Comparison of ENCODE assay signal across 17 cellular contexts in the genomic region with DNA sequence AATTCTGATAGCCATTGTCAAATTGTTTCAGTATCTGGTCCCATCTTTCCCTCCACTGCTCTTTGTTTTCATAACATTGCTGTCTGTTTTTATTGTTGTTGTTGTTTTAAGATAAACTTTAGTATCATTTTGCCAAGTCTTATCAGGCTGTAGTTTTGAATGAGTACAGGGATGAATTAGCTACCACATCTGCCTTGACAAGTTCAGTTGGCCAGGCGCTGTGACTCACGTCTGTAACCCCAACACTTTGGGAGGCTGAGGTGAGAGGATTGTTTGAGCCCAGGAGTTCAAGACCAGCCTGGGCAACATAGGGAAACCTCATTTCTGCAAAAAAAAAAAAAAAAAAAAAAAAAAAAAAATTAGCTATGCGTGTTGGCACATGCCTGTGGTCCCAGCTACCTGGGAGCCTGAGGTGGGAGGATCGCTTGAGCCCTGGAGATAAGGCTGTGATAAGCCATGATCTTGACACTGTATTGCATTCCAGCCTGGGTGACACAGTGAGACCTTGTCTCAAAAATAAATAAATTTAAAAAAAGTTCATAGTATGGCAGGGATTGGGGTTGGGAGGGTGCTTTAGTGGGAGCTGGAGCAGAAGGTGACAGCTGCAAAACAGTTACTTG. TPM values are rescaled to one million over a fixed set of nuclear protein-coding genes. Genes with fewer than 3 reads are reported as not detected.
A peak's percentile ranks its signal among the peaks of the same experiment; 100 is the strongest.
DNase-seq lines count a peak whose midpoint lies in the region; ATAC-seq and TF ChIP-seq lines count a peak whose summit lies in the region.
"Had no signal": no experiment of that assay in that cellular context is flagged by ENCODE, and none has a peak within 500 bp of the region (broad histone marks: within the 10 kb centered on the region; RNA-seq: fewer than 3 reads in every experiment).

No MANE protein-coding gene starts in this region.

- H3K4me3 Mint-ChIP-seq in activated T-cell treated with anti-CD3 and anti-CD28 coated beads, Interleukin-2, amount 50 U/mL, for 72 hours: peak overlapping the region in 1 of 2 donors; percentile 65
- H3K4me3 Mint-ChIP-seq in CD4-positive, alpha-beta memory T cell: peak overlapping the region in 2 of 8 donors; percentile 25 to 50
- no peak overlapping the region for H3K4me3 Mint-ChIP-seq in activated T-helper 1 cell treated with anti-CD3 and anti-CD28 coated beads, Interleukin-12 subunit alpha, Interleukin-12 subunit beta, Interleukin-2, Interleukin-4 antibody, amounts not matched to agents 30 ng/mL and 10 ng/mL and 1 ng/mL, durations not matched to agents 14 hours and 24 hours and 36 hours
- no peak overlapping the region for H3K4me3 Mint-ChIP-seq in mesothelial cell of epicardium

- H3K27me3 ChIP-seq in CD4-positive, alpha-beta memory T cell (ENCODE audit: insufficient read depth, low read length): no peaks in the 10 kb centered on the region
- H3K27me3 ChIP-seq: MG63 had no signal

- no peak overlapping the region for H3K27ac ChIP-seq in CD4-positive, alpha-beta memory T cell (ENCODE audit: low read depth, low read length)
- no peak overlapping the region for H3K27ac ChIP-seq in caudate nucleus (ENCODE audit: low read depth, low read length)
- H3K27ac ChIP-seq: A549 had no signal

- TF ChIP-seq CTCF in mesothelial cell of epicardium (IDR thresholded peaks at IDR 0.05; ENCODE audit: unreplicated experiment): no peak

- H3K4me3 ChIP-seq in CD4-positive, alpha-beta memory T cell (ENCODE audit: low read length in 2 of 2): no peak overlapping the region
- H3K4me3 ChIP-seq: A549, MG63 had no signal

- no peak for DNase-seq in activated T-cell treated with anti-CD3 and anti-CD28 coated beads, Interleukin-2, amount 50 U/mL, for 72 hours
- no peak for DNase-seq in activated T-cell treated with anti-CD3 and anti-CD28 coated beads, Interleukin-2, amount 50 U/mL, for 48 hours
- no peak for DNase-seq in CD4-positive, alpha-beta memory T cell
- DNase-seq in activated T-helper 1 cell treated with anti-CD3 and anti-CD28 coated beads, Interleukin-12 subunit alpha, Interleukin-12 subunit beta, Interleukin-2, Interleukin-4 antibody, amounts not matched to agents 30 ng/mL and 10 ng/mL and 1 ng/mL, durations not matched to agents 14 hours and 24 hours and 36 hours (ENCODE audit: low spot score): no peak
- DNase-seq in mesothelial cell of epicardium (ENCODE audit: low spot score in 2 of 2, unreplicated experiment in 2 of 2) (no peak), caudate nucleus (lab: John Stamatoyannopoulos, UW) (no peak)
- DNase-seq: H7, MG63, NCI-H1105, NCI-H187, NCI-H510A, NCI-H82 had no signal

- H3K9me3 Mint-ChIP-seq in activated T-cell treated with anti-CD3 and anti-CD28 coated beads, Interleukin-2, amount 50 U/mL, for 72 hours: peaks cover 3 to 7% of the 10 kb centered on the region in 2 donors
- H3K9me3 Mint-ChIP-seq in CD4-positive, alpha-beta memory T cell: peaks cover 0 to 11% (median 6%) of the 10 kb centered on the region in 8 donors
- H3K9me3 Mint-ChIP-seq in activated T-helper 1 cell treated with anti-CD3 and anti-CD28 coated beads, Interleukin-12 subunit alpha, Interleukin-12 subunit beta, Interleukin-2, Interleukin-4 antibody, amounts not matched to agents 30 ng/mL and 10 ng/mL and 1 ng/mL, durations not matched to agents 14 hours and 24 hours and 36 hours: peaks cover 7% of the 10 kb centered on the region
- H3K9me3 Mint-ChIP-seq in mesothelial cell of epicardium: peaks cover 14% of the 10 kb centered on the region

- peaks cover 39% of the 10 kb centered on the region for H3K4me1 ChIP-seq in CD4-positive, alpha-beta memory T cell (ENCODE audit: insufficient read depth, low read length)
- H3K4me1 ChIP-seq: A549 had no signal

- peak; percentile 38 to 40 for ATAC-seq in activated T-cell treated with anti-CD3 and anti-CD28 coated beads, Interleukin-2, amount 50 U/mL, for 72 hours (replicated peaks in 1 of 2)
- no peak for ATAC-seq in GM19397 (IDR thresholded peaks at IDR 0.05; ENCODE audit: unreplicated experiment)
- ATAC-seq in HG03097 (IDR thresholded peaks at IDR 0.05; ENCODE audit: low FRiP score, unreplicated experiment): no peak
- ATAC-seq: A549, HepG2, Right ventricle myocardium inferior had no signal

- intact Hi-C loops in CD4-positive, alpha-beta memory T cell (cut with micrococcal nuclease): no loop called here
- intact Hi-C loops in activated T-helper 1 cell treated with anti-CD3 and anti-CD28 coated beads, Interleukin-12 subunit alpha, Interleukin-12 subunit beta, Interleukin-2, Interleukin-4 antibody, amounts not matched to agents 30 ng/mL and 10 ng/mL and 1 ng/mL, durations not matched to agents 14 hours and 24 hours and 36 hours (cut with micrococcal nuclease): loop anchor here (1.0 kb wide), 1 partner anchor 8 kb away; a partner anchor contains a TSS

- CTCF ChIA-PET in CD4-positive, alpha-beta memory T cell (lab: Charles Lee; ENCODE audit: partially characterized antibody): interaction anchor here (1.2 to 9.2 kb wide), 6 partner anchors 9 to 172 kb away, joined by 4 to 122 read pairs (median 30); a partner anchor contains a TSS

- no peaks in the 10 kb centered on the region for H3K9me3 ChIP-seq in CD4-positive, alpha-beta memory T cell (ENCODE audit: control insufficient read depth in 1 of 2, low read length in 2 of 2)

- H3K4me1 Mint-ChIP-seq in activated T-cell treated with anti-CD3 and anti-CD28 coated beads, Interleukin-2, amount 50 U/mL, for 72 hours (ENCODE audit: low read depth): peaks cover 39% of the 10 kb centered on the region
- peaks cover 30 to 47% (median 39%) of the 10 kb centered on the region in 4 donors for H3K4me1 Mint-ChIP-seq in CD4-positive, alpha-beta memory T cell
- peaks cover 44% of the 10 kb centered on the region for H3K4me1 Mint-ChIP-seq in activated T-helper 1 cell treated with anti-CD3 and anti-CD28 coated beads, Interleukin-12 subunit alpha, Interleukin-12 subunit beta, Interleukin-2, Interleukin-4 antibody, amounts not matched to agents 30 ng/mL and 10 ng/mL and 1 ng/mL, durations not matched to agents 14 hours and 24 hours and 36 hours (ENCODE audit: low read depth)
- H3K4me1 Mint-ChIP-seq in mesothelial cell of epicardium: peaks cover 15% of the 10 kb centered on the region

- no peaks in the 10 kb centered on the region for H3K36me3 ChIP-seq in CD4-positive, alpha-beta memory T cell (ENCODE audit: insufficient read depth, low read length)
- H3K36me3 ChIP-seq: MG63 had no signal

- H3K27ac Mint-ChIP-seq in activated T-cell treated with anti-CD3 and anti-CD28 coated beads, Interleukin-2, amount 50 U/mL, for 72 hours: peak overlapping the region; percentile 91
- H3K27ac Mint-ChIP-seq in CD4-positive, alpha-beta memory T cell: peak overlapping the region in 4 of 7 donors; percentile 10 to 67 (median 42)
- peak overlapping the region; percentile 67 for H3K27ac Mint-ChIP-seq in activated T-helper 1 cell treated with anti-CD3 and anti-CD28 coated beads, Interleukin-12 subunit alpha, Interleukin-12 subunit beta, Interleukin-2, Interleukin-4 antibody, amounts not matched to agents 30 ng/mL and 10 ng/mL and 1 ng/mL, durations not matched to agents 14 hours and 24 hours and 36 hours
- H3K27ac Mint-ChIP-seq in mesothelial cell of epicardium: peak overlapping the region; percentile 35

- H3K36me3 Mint-ChIP-seq in activated T-cell treated with anti-CD3 and anti-CD28 coated beads, Interleukin-2, amount 50 U/mL, for 72 hours (ENCODE audit: insufficient read depth in 2 of 2): peaks cover 12 to 19% of the 10 kb centered on the region in 2 donors
- peaks cover 5 to 6% of the 10 kb centered on the region in 2 donors for H3K36me3 Mint-ChIP-seq in CD4-positive, alpha-beta memory T cell
- H3K36me3 Mint-ChIP-seq in activated T-helper 1 cell treated with anti-CD3 and anti-CD28 coated beads, Interleukin-12 subunit alpha, Interleukin-12 subunit beta, Interleukin-2, Interleukin-4 antibody, amounts not matched to agents 30 ng/mL and 10 ng/mL and 1 ng/mL, durations not matched to agents 14 hours and 24 hours and 36 hours (ENCODE audit: low read depth): peaks cover 4% of the 10 kb centered on the region
- peaks cover 10% of the 10 kb centered on the region for H3K36me3 Mint-ChIP-seq in mesothelial cell of epicardium

- POLR2A ChIA-PET in CD4-positive, alpha-beta memory T cell (lab: Charles Lee; ENCODE audit: partially characterized antibody): interaction anchor here (0.7 to 7.2 kb wide), 6 partner anchors 10 to 443 kb away, joined by 3 to 82 read pairs (median 4); a partner anchor contains a TSS

- H3K27me3 Mint-ChIP-seq in activated T-cell treated with anti-CD3 and anti-CD28 coated beads, Interleukin-2, amount 50 U/mL, for 72 hours (ENCODE audit: low read depth): no peaks in the 10 kb centered on the region
- H3K27me3 Mint-ChIP-seq in CD4-positive, alpha-beta memory T cell: peaks cover 0 to 3% of the 10 kb centered on the region in 2 donors
- peaks cover 6% of the 10 kb centered on the region for H3K27me3 Mint-ChIP-seq in activated T-helper 1 cell treated with anti-CD3 and anti-CD28 coated beads, Interleukin-12 subunit alpha, Interleukin-12 subunit beta, Interleukin-2, Interleukin-4 antibody, amounts not matched to agents 30 ng/mL and 10 ng/mL and 1 ng/mL, durations not matched to agents 14 hours and 24 hours and 36 hours (ENCODE audit: insufficient read depth)
- H3K27me3 Mint-ChIP-seq in mesothelial cell of epicardium (ENCODE audit: low read depth): peaks cover 4% of the 10 kb centered on the region

RNA-seq across cellular contexts. Expression of a gene that starts 8.3 kb away (rescaled TPM):
- 1 to 10 TPM; 7.2 to 8.4 TPM for total RNA-seq in activated T-cell treated with anti-CD3 and anti-CD28 coated beads, Interleukin-2, amount 50 U/mL, for 72 hours
- 1 to 10 TPM; 4.5 to 5.9 TPM for total RNA-seq in CD4-positive, alpha-beta memory T cell
- 1 to 10 TPM in 1 of 2 donors, under 1 TPM in 1; 0.16 to 1.7 TPM for polyA plus RNA-seq in CD4-positive, alpha-beta memory T cell
- total RNA-seq in activated T-helper 1 cell treated with anti-CD3 and anti-CD28 coated beads, Interleukin-12 subunit alpha, Interleukin-12 subunit beta, Interleukin-2, Interleukin-4 antibody, amounts not matched to agents 30 ng/mL and 10 ng/mL and 1 ng/mL, durations not matched to agents 14 hours and 24 hours and 36 hours: 0.93 and 1.3 TPM in 2 replicates
- 3.7 to 4.1 TPM (median 4.1 TPM) in 3 replicates for total RNA-seq in mesothelial cell of epicardium

Comparison
In these comparisons a context has a peak if more than half of its experiments do, and no peak if none do; other contexts are left out.
1. ATAC-seq: peak in activated T-cell treated with anti-CD3 and anti-CD28 coated beads, Interleukin-2, amount 50 U/mL, for 72 hours (2 of 2); none in GM19397 (single experiment) and HG03097 (single experiment).
2. H3K27ac Mint-ChIP-seq: peak in every context shown above with its lines; median percentile 91 in activated T-cell treated with anti-CD3 and anti-CD28 coated beads, Interleukin-2, amount 50 U/mL, for 72 hours; 67 in activated T-helper 1 cell treated with anti-CD3 and anti-CD28 coated beads, Interleukin-12 subunit alpha, Interleukin-12 subunit beta, Interleukin-2, Interleukin-4 antibody, amounts not matched to agents 30 ng/mL and 10 ng/mL and 1 ng/mL, durations not matched to agents 14 hours and 24 hours and 36 hours; 42 in CD4-positive, alpha-beta memory T cell; 35 in mesothelial cell of epicardium.